Comparison of ENCODE assay signal across 3 cellular contexts in the genomic region with DNA sequence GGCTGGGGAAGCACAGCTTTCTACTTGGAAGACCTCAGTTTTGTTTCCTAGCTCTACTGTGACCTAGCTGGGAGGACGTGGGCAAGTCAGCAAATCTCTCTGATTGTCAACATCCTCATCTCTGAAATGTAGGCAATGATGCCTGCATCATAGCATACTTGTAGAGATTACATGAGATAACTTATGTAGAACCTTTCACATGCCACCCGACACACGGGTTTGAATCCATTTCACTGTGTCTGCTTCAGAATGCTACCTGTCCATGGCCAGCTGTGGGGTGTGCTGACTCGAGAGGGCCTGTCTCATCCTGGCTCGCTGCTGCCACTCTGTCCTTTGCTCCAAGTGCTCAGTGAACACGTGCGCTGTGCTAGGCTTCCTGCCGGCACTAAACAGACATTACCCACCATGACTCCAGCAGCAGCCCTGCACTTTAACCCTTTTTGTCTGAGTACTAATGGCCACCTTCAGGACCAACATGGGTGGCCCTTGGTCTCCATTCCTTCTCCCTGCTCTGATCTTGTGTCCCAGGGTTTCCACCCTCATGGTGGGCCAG.
TF ChIP-seq lines count a peak whose summit lies in the region.

No MANE protein-coding gene starts in this region.

TF ChIP-seq in A549, 52 proteins besides CTCF, POLR2A, EP300 and RAD21:
- no peak for TF ChIP-seq REST (IDR thresholded peaks at IDR 0.05)
- no peak for TF ChIP-seq TP53 (CRISPR knock-in tag; IDR thresholded peaks at IDR 0.05)
- no peak for TF ChIP-seq FOSL2 (IDR thresholded peaks at IDR 0.05)
- no peak for TF ChIP-seq FOSL2 (CRISPR knock-in tag; IDR thresholded peaks at IDR 0.05)
- no peak for TF ChIP-seq HOXA7 (CRISPR knock-in tag; IDR thresholded peaks at IDR 0.05)
- no peak for TF ChIP-seq RARB (CRISPR knock-in tag; IDR thresholded peaks at IDR 0.05)
- TF ChIP-seq HDAC2 (IDR thresholded peaks at IDR 0.05): no peak
- no peak for TF ChIP-seq HOXB13 (CRISPR knock-in tag; IDR thresholded peaks at IDR 0.05; ENCODE audit: low read depth)
- TF ChIP-seq MAZ (IDR thresholded peaks at IDR 0.05; ENCODE audit: borderline replicate concordance, low read depth, low read length): no peak
- TF ChIP-seq GATA3 (IDR thresholded peaks at IDR 0.05; ENCODE audit: borderline replicate concordance): no peak
- TF ChIP-seq CEBPB (IDR thresholded peaks at IDR 0.05): no peak
- no peak for TF ChIP-seq BHLHE40 (IDR thresholded peaks at IDR 0.05; ENCODE audit: low read depth, low read length)
- no peak for TF ChIP-seq ATOH8 (CRISPR knock-in tag; IDR thresholded peaks at IDR 0.05; ENCODE audit: low read depth)
- TF ChIP-seq CBX8 (IDR thresholded peaks at IDR 0.05): no peak
- TF ChIP-seq NPAS2 (CRISPR knock-in tag; IDR thresholded peaks at IDR 0.05; ENCODE audit: borderline replicate concordance): no peak
- no peak for TF ChIP-seq SREBF2 (IDR thresholded peaks at IDR 0.05)

TF ChIP-seq in H1, 55 proteins besides CTCF, POLR2A, EP300 and RAD21:
- TF ChIP-seq PHF8 (conservative IDR thresholded peaks at IDR 0.05; ENCODE audit: low read depth, low read length) (no peak), CTBP2 (IDR thresholded peaks at IDR 0.05; ENCODE audit: borderline replicate concordance, insufficient read depth, insufficient read length, low read length) (no peak)

TF ChIP-seq in SK-N-SH, 30 proteins besides CTCF, POLR2A, EP300 and RAD21:
- TF ChIP-seq, protein P1, sequence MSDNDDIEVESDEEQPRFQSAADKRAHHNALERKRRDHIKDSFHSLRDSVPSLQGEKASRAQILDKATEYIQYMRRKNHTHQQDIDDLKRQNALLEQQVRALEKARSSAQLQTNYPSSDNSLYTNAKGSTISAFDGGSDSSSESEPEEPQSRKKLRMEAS (IDR thresholded peaks at IDR 0.05; ENCODE audit: low read depth): no peak
- TF ChIP-seq FOXJ3 (CRISPR knock-in tag; IDR thresholded peaks at IDR 0.05) (no peak), MXI1 (IDR thresholded peaks at IDR 0.05; ENCODE audit: low read depth, low read length) (no peak), USF2 (IDR thresholded peaks at IDR 0.05; ENCODE audit: borderline replicate concordance, low read depth, low read length) (no peak)
